In genomic region chr19:5686647-5687359, GRCh38 we compare ENCODE assay signal across 9 cellular contexts. TPM values are rescaled to one million over a fixed set of nuclear protein-coding genes. Genes with fewer than 3 reads are reported as not detected.
DNase-seq lines count a peak whose midpoint lies in the region; ATAC-seq lines count a peak whose summit lies in the region.
"Had no signal": no experiment of that assay in that cellular context is flagged by ENCODE, and none has a peak within 500 bp of the region (broad histone marks: within the 10 kb centered on the region; RNA-seq: fewer than 3 reads in every experiment).

No MANE protein-coding gene starts in this region.

- ATAC-seq in HG03442 (IDR thresholded peaks at IDR 0.05; ENCODE audit: unreplicated experiment) (peak; percentile 46), memory B cell (ENCODE audit: low read depth) (peak; percentile 71)
- peak; percentile 68 for ATAC-seq in activated CD8-positive, alpha-beta T cell treated with anti-CD3 and anti-CD28 coated beads, Interleukin-2, amount 10 ng/mL, durations not matched to agents 7 days and 5 days

- peak overlapping the region; percentile 79 for H3K4me3 Mint-ChIP-seq in activated CD8-positive, alpha-beta T cell treated with anti-CD3 and anti-CD28 coated beads, Interleukin-2, amount 10 ng/mL, durations not matched to agents 7 days and 5 days
- H3K4me3 Mint-ChIP-seq in memory B cell, result peak overlapping the region; percentile 84

- peak overlapping the region; percentile 63 for H3K4me3 ChIP-seq in effector memory CD4-positive, alpha-beta T cell (ENCODE audit: insufficient read depth, low read depth, low read length, poor library complexity, severe bottlenecking)

- H3K36me3 Mint-ChIP-seq in activated CD8-positive, alpha-beta T cell treated with anti-CD3 and anti-CD28 coated beads, Interleukin-2, amount 10 ng/mL, durations not matched to agents 7 days and 5 days (ENCODE audit: low read depth), result peaks cover 16% of the 10 kb centered on the region
- peaks cover 4% of the 10 kb centered on the region for H3K36me3 Mint-ChIP-seq in memory B cell

- H3K27me3 Mint-ChIP-seq in activated CD8-positive, alpha-beta T cell treated with anti-CD3 and anti-CD28 coated beads, Interleukin-2, amount 10 ng/mL, durations not matched to agents 7 days and 5 days (ENCODE audit: low read depth), result peaks cover 8% of the 10 kb centered on the region
- no peaks in the 10 kb centered on the region for H3K27me3 Mint-ChIP-seq in memory B cell

- H3K36me3 ChIP-seq in effector memory CD4-positive, alpha-beta T cell (ENCODE audit: control insufficient read depth, insufficient read depth, low read length), result peaks cover 1% of the 10 kb centered on the region

- peaks cover 12% of the 10 kb centered on the region for H3K4me1 ChIP-seq in effector memory CD4-positive, alpha-beta T cell (ENCODE audit: control insufficient read depth, insufficient read depth, low read length, poor library complexity, severe bottlenecking)

- POLR2A ChIA-PET in activated CD8-positive, alpha-beta T cell treated with anti-CD3 and anti-CD28 coated beads, Interleukin-2, amount 10 ng/mL, durations not matched to agents 7 days and 5 days (lab: Charles Lee), result interaction anchor here (0.7 to 3.3 kb wide), 4 partner anchors 33 to 1238 kb away, joined by 3 to 19 read pairs (median 8); partner anchors contain the start of genes CATSPERD, LONP1, SAFB and SAFB2

- DNase-seq in Ammon's horn (ENCODE audit: low spot score), result peak; percentile 91
- DNase-seq in GM19240 (ENCODE audit: insufficient read length, low spot score), result peak; percentile 90
- peak; percentile 59 for DNase-seq in NCI-H748 treated with DMSO at 0.1 percent for 48 hours (lab: John Stamatoyannopoulos, UW)
- peak; percentile 99 for DNase-seq in activated CD8-positive, alpha-beta T cell treated with anti-CD3 and anti-CD28 coated beads, Interleukin-2, amount 10 ng/mL, durations not matched to agents 7 days and 5 days
- peak; percentile 80 to 92 (median 91) for DNase-seq in effector memory CD4-positive, alpha-beta T cell
- DNase-seq in memory B cell (ENCODE audit: low spot score in 2 of 2), result peak; percentile 95 to 99
- peak; percentile 97 to 100 (median 100) for DNase-seq in stimulated activated CD4-positive, alpha-beta T cell treated with anti-CD3 and anti-CD28 coated beads, TNF-alpha, amount 100 ng/mL, for 48 hours (ENCODE audit: low read depth in 3 of 3)

- H3K9me3 ChIP-seq in effector memory CD4-positive, alpha-beta T cell (ENCODE audit: control insufficient read depth, low read length), result no peaks in the 10 kb centered on the region

- H3K9me3 Mint-ChIP-seq in activated CD8-positive, alpha-beta T cell treated with anti-CD3 and anti-CD28 coated beads, Interleukin-2, amount 10 ng/mL, durations not matched to agents 7 days and 5 days (ENCODE audit: insufficient read depth), result no peaks in the 10 kb centered on the region
- H3K9me3 Mint-ChIP-seq in memory B cell, result no peaks in the 10 kb centered on the region

- H3K27ac ChIP-seq in effector memory CD4-positive, alpha-beta T cell (ENCODE audit: insufficient read depth, low read length, poor library complexity, severe bottlenecking), result peak overlapping the region; percentile 52

- peaks cover 27% of the 10 kb centered on the region for H3K4me1 Mint-ChIP-seq in activated CD8-positive, alpha-beta T cell treated with anti-CD3 and anti-CD28 coated beads, Interleukin-2, amount 10 ng/mL, durations not matched to agents 7 days and 5 days (ENCODE audit: low read depth)
- H3K4me1 Mint-ChIP-seq in memory B cell, result peaks cover 25% of the 10 kb centered on the region

- no peaks in the 10 kb centered on the region for H3K27me3 ChIP-seq in effector memory CD4-positive, alpha-beta T cell (replicated peaks; ENCODE audit: control insufficient read depth, insufficient read depth, low read length, poor library complexity, severe bottlenecking)

- CTCF ChIA-PET in activated CD8-positive, alpha-beta T cell treated with anti-CD3 and anti-CD28 coated beads, Interleukin-2, amount 10 ng/mL, durations not matched to agents 7 days and 5 days (lab: Charles Lee), result interaction anchor here (1.0 to 7.5 kb wide), 12 partner anchors 17 to 281 kb away, joined by 3 to 113 read pairs (median 4); partner anchors contain the start of genes CATSPERD, LONP1, SAFB and SAFB2

- peak overlapping the region; percentile 88 for H3K27ac Mint-ChIP-seq in activated CD8-positive, alpha-beta T cell treated with anti-CD3 and anti-CD28 coated beads, Interleukin-2, amount 10 ng/mL, durations not matched to agents 7 days and 5 days
- peak overlapping the region; percentile 83 for H3K27ac Mint-ChIP-seq in memory B cell

RNA-seq across cellular contexts. Expression of gene RPL36, which starts 3.3 kb away (rescaled TPM):
- total RNA-seq in activated CD8-positive, alpha-beta T cell treated with anti-CD3 and anti-CD28 coated beads, Interleukin-2, amount 10 ng/mL, durations not matched to agents 7 days and 5 days, result 100 to 1,000 TPM; 926 to 951 TPM

RNA-seq across cellular contexts. Expression of gene HSD11B1L, which starts 6.0 kb away (rescaled TPM):
- 1 to 10 TPM; 2.0 to 2.1 TPM for total RNA-seq in activated CD8-positive, alpha-beta T cell treated with anti-CD3 and anti-CD28 coated beads, Interleukin-2, amount 10 ng/mL, durations not matched to agents 7 days and 5 days

RNA-seq across cellular contexts. Expression of gene MICOS13, which starts 6.5 kb away (rescaled TPM):
- 10 to 100 TPM; 53.1 to 55.1 TPM for total RNA-seq in activated CD8-positive, alpha-beta T cell treated with anti-CD3 and anti-CD28 coated beads, Interleukin-2, amount 10 ng/mL, durations not matched to agents 7 days and 5 days

RNA-seq across cellular contexts. Expression of gene LONP1, which starts 33.1 kb away (rescaled TPM):
- total RNA-seq in activated CD8-positive, alpha-beta T cell treated with anti-CD3 and anti-CD28 coated beads, Interleukin-2, amount 10 ng/mL, durations not matched to agents 7 days and 5 days, result 100 to 1,000 TPM; 114 to 129 TPM

RNA-seq across cellular contexts. Expression of gene CATSPERD, which starts 33.6 kb away (rescaled TPM):
- not detected for total RNA-seq in activated CD8-positive, alpha-beta T cell treated with anti-CD3 and anti-CD28 coated beads, Interleukin-2, amount 10 ng/mL, durations not matched to agents 7 days and 5 days
- total RNA-seq: T-helper 1 cell treated with Interleukin-12 subunit alpha and Interleukin-12 subunit beta and Interleukin-4 antibody, amounts not matched to agents 30 ng/mL and 1 ng/mL, for 36 hours had no signal

Comparison
In these comparisons a context has a peak if more than half of its experiments do, and no peak if none do; other contexts are left out.
1. Peak in every context shown above with its lines: DNase-seq, ATAC-seq, H3K4me3 ChIP-seq and H3K27ac ChIP-seq.